In the genomic region with DNA sequence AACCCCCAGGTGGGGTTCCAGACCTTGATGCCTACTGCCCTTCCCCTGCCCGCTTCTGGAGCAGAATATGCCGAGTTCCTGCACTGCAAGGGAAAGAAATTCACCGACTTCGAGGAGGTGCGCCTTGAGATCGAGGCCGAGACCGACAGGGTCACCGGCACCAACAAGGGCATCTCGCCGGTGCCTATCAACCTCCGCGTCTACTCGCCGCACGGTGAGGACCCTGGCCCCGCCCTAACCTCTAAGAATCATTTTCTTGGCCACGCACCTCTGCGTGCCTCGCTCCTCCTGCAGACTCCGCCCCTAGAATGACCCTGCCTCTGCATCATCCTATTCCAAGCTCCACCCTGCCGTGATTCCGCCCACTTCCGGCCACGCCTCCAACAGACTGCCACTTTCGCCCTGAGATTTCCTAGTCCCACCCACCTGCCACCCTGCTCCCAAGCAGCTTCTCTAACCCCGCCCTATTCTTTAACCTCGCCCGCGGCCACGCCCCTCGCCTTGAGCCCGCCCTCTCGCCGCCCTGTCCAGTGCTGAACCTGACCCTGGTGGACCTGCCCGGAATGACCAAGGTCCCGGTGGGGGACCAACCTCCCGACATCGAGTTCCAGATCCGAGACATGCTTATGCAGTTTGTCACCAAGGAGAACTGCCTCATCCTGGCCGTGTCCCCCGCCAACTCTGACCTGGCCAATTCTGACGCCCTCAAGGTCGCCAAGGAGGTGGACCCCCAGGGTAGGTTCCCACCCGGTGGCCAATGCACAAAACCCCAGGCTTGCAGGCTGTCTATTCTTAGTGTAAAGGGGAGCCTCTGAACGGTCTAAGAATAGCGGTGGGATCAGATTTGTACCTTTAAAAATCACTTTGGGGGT, we compare ENCODE assay signal across 1 cellular context.
TF ChIP-seq lines count a peak whose summit lies in the region.

No MANE protein-coding gene starts in this region.

TF ChIP-seq in H1, 55 proteins besides CTCF, POLR2A, EP300 and RAD21:
- TF ChIP-seq MAFK (IDR thresholded peaks at IDR 0.05; ENCODE audit: low read depth, low read length) (no peak), TAF1 (IDR thresholded peaks at IDR 0.05; ENCODE audit: low read depth, low read length) (0 out of 2 replicates have a peak, but pooled peaks have one; percentile 41), CREB1 (IDR thresholded peaks at IDR 0.05) (peak; percentile 72), ZNF274 (IDR thresholded peaks at IDR 0.05; ENCODE audit: borderline replicate concordance, extremely low read depth, low read length) (no peak), JUN (IDR thresholded peaks at IDR 0.05; ENCODE audit: low read depth, low read length) (no peak), SP4 (IDR thresholded peaks at IDR 0.05; ENCODE audit: low read length) (peak; percentile 95), SP1 (IDR thresholded peaks at IDR 0.05; ENCODE audit: low read depth, low read length) (peak; percentile 74; the same call in 1 of the 2 replicates), SIN3A (conservative IDR thresholded peaks at IDR 0.05 in 1 of 2, IDR thresholded peaks at IDR 0.05 in 1 of 2; ENCODE audit: low read depth in 1 of 2, low read length in 2 of 2) (peak in 1 of 2 experiments; percentile 68; a peak in 1 of 4 replicates)
